21 cellular contexts compared by ENCODE assay signal in genomic region chr2:235825946-235826345, GRCh38.
"Had no signal": no experiment of that assay in that cellular context is flagged by ENCODE, and none has a peak within 500 bp of the region (broad histone marks: within the 10 kb centered on the region; RNA-seq: fewer than 3 reads in every experiment).

No MANE protein-coding gene starts in this region.

- H3K4me3 ChIP-seq: esophagus squamous epithelium, gastrocnemius medialis, heart right ventricle, left lung, lower lobe of right lung, mucosa of descending colon had no signal

- H3K4me1 ChIP-seq: gastrocnemius medialis, heart right ventricle, left lung, lower lobe of right lung had no signal

- H3K36me3 ChIP-seq: gastrocnemius medialis, left lung had no signal

- H3K9me3 ChIP-seq: esophagus squamous epithelium, gastrocnemius medialis, heart right ventricle, left lung, lower lobe of right lung, mucosa of descending colon had no signal

- H3K27ac ChIP-seq: epithelial cell of prostate, esophagus squamous epithelium, gastrocnemius medialis, heart right ventricle, left lung, lower lobe of right lung had no signal

- H3K27me3 ChIP-seq: esophagus squamous epithelium, gastrocnemius medialis, heart right ventricle, left lung had no signal

- DNase-seq: cortex of kidney; effector CD8-positive, alpha-beta T cell; effector memory CD8-positive, alpha-beta T cell; endodermal cell; erythroblast; esophagus squamous epithelium; foreskin fibroblast; foreskin melanocyte; gastrocnemius medialis; glutamatergic neuron; head of caudate nucleus; heart right ventricle; hippocampal formation; left cardiac atrium; left lung; left ventricle myocardium superior; lower lobe of right lung; mesenchymal stem cell; mucosa of descending colon; naive B cell had no signal
